In the genomic region with DNA sequence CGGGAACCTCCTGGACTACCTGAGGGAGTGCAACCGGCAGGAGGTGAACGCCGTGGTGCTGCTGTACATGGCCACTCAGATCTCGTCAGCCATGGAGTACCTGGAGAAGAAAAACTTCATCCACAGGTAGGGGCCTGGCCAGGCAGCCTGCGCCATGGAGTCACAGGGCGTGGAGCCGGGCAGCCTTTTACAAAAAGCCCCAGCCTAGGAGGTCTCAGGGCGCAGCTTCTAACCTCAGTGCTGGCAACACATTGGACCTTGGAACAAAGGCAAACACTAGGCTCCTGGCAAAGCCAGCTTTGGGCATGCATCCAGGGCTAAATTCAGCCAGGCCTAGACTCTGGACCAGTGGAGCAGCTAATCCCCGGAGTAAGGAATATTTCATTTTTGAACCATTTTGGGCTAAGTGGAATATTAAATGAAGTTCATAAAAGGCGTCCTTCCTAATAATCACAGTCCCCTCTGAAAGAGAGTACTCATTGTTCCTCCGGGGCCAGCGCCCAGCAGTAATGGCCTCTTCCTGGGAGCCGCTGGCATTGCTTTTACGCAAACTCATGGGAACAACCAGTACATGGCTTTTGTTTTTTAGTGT, we compare ENCODE assay signal across 1 cellular context.
TF ChIP-seq lines count a peak whose summit lies in the region.

No MANE protein-coding gene starts in this region.

TF ChIP-seq in HepG2, 621 proteins besides CTCF, POLR2A, EP300 and RAD21 (continued from another document and continues in another):
- TF ChIP-seq, protein P1, sequence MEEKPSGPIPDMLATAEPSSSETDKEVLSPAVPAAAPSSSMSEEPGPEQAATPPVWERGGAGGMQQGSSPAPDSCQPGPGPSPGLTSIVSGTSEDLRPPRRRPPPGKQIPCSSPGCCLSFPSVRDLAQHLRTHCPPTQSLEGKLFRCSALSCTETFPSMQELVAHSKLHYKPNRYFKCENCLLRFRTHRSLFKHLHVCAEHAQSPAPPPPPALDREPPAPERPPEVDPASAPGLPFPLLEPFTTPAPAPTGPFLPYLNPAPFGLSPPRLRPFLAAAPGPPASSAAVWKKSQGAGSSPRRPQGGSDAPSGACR (CRISPR knock-in tag; IDR thresholded peaks at IDR 0.05): no peak
- peak; percentile 61 for TF ChIP-seq ARID5B (CRISPR knock-in tag; IDR thresholded peaks at IDR 0.05)
- TF ChIP-seq, protein P2, sequence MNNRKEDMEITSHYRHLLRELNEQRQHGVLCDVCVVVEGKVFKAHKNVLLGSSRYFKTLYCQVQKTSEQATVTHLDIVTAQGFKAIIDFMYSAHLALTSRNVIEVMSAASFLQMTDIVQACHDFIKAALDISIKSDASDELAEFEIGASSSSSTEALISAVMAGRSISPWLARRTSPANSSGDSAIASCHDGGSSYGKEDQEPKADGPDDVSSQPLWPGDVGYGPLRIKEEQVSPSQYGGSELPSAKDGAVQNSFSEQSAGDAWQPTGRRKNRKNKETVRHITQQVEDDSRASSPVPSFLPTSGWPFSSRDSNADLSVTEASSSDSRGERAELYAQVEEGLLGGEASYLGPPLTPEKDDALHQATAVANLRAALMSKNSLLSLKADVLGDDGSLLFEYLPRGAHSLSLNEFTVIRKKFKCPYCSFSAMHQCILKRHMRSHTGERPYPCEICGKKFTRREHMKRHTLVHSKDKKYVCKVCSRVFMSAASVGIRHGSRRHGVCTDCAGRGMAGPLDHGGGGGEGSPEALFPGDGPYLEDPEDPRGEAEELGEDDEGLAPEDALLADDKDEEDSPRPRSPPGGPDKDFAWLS (CRISPR knock-in tag; IDR thresholded peaks at IDR 0.05; ENCODE audit: borderline replicate concordance): no peak
- TF ChIP-seq MYPOP (CRISPR knock-in tag; IDR thresholded peaks at IDR 0.05): 0 out of 2 replicates have a peak, but pooled peaks have one; percentile 25
- TF ChIP-seq NFATC3 (CRISPR knock-in tag; IDR thresholded peaks at IDR 0.05): no peak
- TF ChIP-seq SMAD3 (CRISPR knock-in tag; IDR thresholded peaks at IDR 0.05): no peak
- TF ChIP-seq, protein P3, sequence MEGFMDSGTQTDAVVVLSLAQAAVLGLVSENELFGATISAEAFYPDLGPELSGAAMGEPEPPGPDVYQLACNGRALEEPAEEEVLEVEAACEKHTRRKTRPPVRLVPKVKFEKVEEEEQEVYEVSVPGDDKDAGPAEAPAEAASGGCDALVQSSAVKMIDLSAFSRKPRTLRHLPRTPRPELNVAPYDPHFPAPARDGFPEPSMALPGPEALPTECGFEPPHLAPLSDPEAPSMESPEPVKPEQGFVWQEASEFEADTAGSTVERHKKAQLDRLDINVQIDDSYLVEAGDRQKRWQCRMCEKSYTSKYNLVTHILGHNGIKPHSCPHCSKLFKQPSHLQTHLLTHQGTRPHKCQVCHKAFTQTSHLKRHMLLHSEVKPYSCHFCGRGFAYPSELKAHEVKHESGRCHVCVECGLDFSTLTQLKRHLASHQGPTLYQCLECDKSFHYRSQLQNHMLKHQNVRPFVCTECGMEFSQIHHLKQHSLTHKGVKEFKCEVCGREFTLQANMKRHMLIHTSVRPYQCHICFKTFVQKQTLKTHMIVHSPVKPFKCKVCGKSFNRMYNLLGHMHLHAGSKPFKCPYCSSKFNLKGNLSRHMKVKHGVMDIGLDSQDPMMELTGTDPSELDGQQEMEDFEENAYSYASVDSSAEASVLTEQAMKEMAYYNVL (CRISPR knock-in tag; IDR thresholded peaks at IDR 0.05; ENCODE audit: borderline replicate concordance): no peak
- TF ChIP-seq RAD51 (IDR thresholded peaks at IDR 0.05; ENCODE audit: borderline replicate concordance): no peak
- TF ChIP-seq MYC (CRISPR knock-in tag; IDR thresholded peaks at IDR 0.05; ENCODE audit: borderline replicate concordance): 0 out of 2 replicates have a peak, but pooled peaks have one; percentile 21
- TF ChIP-seq TBX3 (IDR thresholded peaks at IDR 0.05; ENCODE audit: borderline replicate concordance): no peak
- TF ChIP-seq CHCHD3 (CRISPR knock-in tag; IDR thresholded peaks at IDR 0.05): no peak
- no peak for TF ChIP-seq SP2 (CRISPR knock-in tag; IDR thresholded peaks at IDR 0.05)
- TF ChIP-seq MTF1 (CRISPR knock-in tag; IDR thresholded peaks at IDR 0.05): no peak
- no peak for TF ChIP-seq SP5 (CRISPR knock-in tag; IDR thresholded peaks at IDR 0.05; ENCODE audit: borderline replicate concordance, low read depth)
- TF ChIP-seq, protein P4, sequence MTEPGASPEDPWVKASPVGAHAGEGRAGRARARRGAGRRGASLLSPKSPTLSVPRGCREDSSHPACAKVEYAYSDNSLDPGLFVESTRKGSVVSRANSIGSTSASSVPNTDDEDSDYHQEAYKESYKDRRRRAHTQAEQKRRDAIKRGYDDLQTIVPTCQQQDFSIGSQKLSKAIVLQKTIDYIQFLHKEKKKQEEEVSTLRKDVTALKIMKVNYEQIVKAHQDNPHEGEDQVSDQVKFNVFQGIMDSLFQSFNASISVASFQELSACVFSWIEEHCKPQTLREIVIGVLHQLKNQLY (CRISPR knock-in tag; IDR thresholded peaks at IDR 0.05): no peak
- TF ChIP-seq FOSL2 (CRISPR knock-in tag; IDR thresholded peaks at IDR 0.05): no peak; the same call in 1 of the 2 replicates
- TF ChIP-seq, protein P5, sequence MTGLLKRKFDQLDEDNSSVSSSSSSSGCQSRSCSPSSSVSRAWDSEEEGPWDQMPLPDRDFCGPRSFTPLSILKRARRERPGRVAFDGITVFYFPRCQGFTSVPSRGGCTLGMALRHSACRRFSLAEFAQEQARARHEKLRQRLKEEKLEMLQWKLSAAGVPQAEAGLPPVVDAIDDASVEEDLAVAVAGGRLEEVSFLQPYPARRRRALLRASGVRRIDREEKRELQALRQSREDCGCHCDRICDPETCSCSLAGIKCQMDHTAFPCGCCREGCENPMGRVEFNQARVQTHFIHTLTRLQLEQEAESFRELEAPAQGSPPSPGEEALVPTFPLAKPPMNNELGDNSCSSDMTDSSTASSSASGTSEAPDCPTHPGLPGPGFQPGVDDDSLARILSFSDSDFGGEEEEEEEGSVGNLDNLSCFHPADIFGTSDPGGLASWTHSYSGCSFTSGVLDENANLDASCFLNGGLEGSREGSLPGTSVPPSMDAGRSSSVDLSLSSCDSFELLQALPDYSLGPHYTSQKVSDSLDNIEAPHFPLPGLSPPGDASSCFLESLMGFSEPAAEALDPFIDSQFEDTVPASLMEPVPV (CRISPR knock-in tag; IDR thresholded peaks at IDR 0.05): no peak
- no peak for TF ChIP-seq POLR2G (IDR thresholded peaks at IDR 0.05; ENCODE audit: low read depth, low read length)
- no peak for TF ChIP-seq CREB1 (IDR thresholded peaks at IDR 0.05)
- no peak for TF ChIP-seq CREB1 (CRISPR knock-in tag; IDR thresholded peaks at IDR 0.05)
- TF ChIP-seq REPIN1 (CRISPR knock-in tag; IDR thresholded peaks at IDR 0.05; ENCODE audit: borderline replicate concordance, low read depth): peak; percentile 29; the same call in 1 of the 2 replicates
- peak; percentile 61; the same call in 1 of the 2 replicates for TF ChIP-seq PRDM15 (CRISPR knock-in tag; IDR thresholded peaks at IDR 0.05)
- TF ChIP-seq NFRKB (IDR thresholded peaks at IDR 0.05): no peak
- TF ChIP-seq ZNF430 (CRISPR knock-in tag; IDR thresholded peaks at IDR 0.05): no peak
- no peak for TF ChIP-seq ZNF124 (CRISPR knock-in tag; IDR thresholded peaks at IDR 0.05)
- no peak for TF ChIP-seq CBX2 (IDR thresholded peaks at IDR 0.05; ENCODE audit: low read depth, low read length)
- TF ChIP-seq CBX2 (CRISPR knock-in tag; IDR thresholded peaks at IDR 0.05; ENCODE audit: low read depth): no peak
- TF ChIP-seq ZNF224 (CRISPR knock-in tag; IDR thresholded peaks at IDR 0.05): no peak
- TF ChIP-seq PAF1 (CRISPR knock-in tag; IDR thresholded peaks at IDR 0.05): no peak
- TF ChIP-seq RBFOX2 (IDR thresholded peaks at IDR 0.05; ENCODE audit: low read depth, low read length): no peak
- TF ChIP-seq ZNF367 (CRISPR knock-in tag; IDR thresholded peaks at IDR 0.05; ENCODE audit: borderline replicate concordance): no peak
- TF ChIP-seq IKZF5 (CRISPR knock-in tag; IDR thresholded peaks at IDR 0.05): 0 out of 2 replicates have a peak, but pooled peaks have one; percentile 20
- no peak for TF ChIP-seq DRAP1 (CRISPR knock-in tag; IDR thresholded peaks at IDR 0.05)
- no peak for TF ChIP-seq POGZ (CRISPR knock-in tag; IDR thresholded peaks at IDR 0.05)
